In genomic region chr3:51940648-51941421, GRCh38 we compare ENCODE assay signal across 9 cellular contexts. TPM values are rescaled to one million over a fixed set of nuclear protein-coding genes. Genes with fewer than 3 reads are reported as not detected.
DNase-seq lines count a peak whose midpoint lies in the region; ATAC-seq and TF ChIP-seq lines count a peak whose summit lies in the region.
"Had no signal": no experiment of that assay in that cellular context is flagged by ENCODE, and none has a peak within 500 bp of the region (broad histone marks: within the 10 kb centered on the region; RNA-seq: fewer than 3 reads in every experiment).

No MANE protein-coding gene starts in this region.

- no peak for TF ChIP-seq RAD21 in liver (IDR thresholded peaks at IDR 0.05)

- peak overlapping the region; percentile 82 for H3K27ac Mint-ChIP-seq in activated T-cell treated with anti-CD3 and anti-CD28 coated beads, Interleukin-2, amount 50 U/mL, for 24 hours
- H3K27ac Mint-ChIP-seq in activated naive CD8-positive, alpha-beta T cell treated with anti-CD3 and anti-CD28 coated beads, Interleukin-2, amount 10 ng/mL, durations not matched to agents 7 days and 5 days, result peak overlapping the region; percentile 48

- peaks cover 5 to 30% (median 15%) of the 10 kb centered on the region in 4 donors for H3K36me3 ChIP-seq in liver (ENCODE audit: control insufficient read depth in 4 of 4, insufficient read depth in 3 of 4, low read depth in 1 of 4, low read length in 3 of 4)
- H3K36me3 ChIP-seq in thyroid gland, result peaks cover 16 to 18% of the 10 kb centered on the region in 2 donors

- peak overlapping the region; percentile 38 to 70 for H3K9ac ChIP-seq in liver (ENCODE audit: low read depth in 1 of 2, low read length in 2 of 2)

- 39% methylated on average over 11 of the region's 11 CpGs for WGBS in liver
- 45 to 49% methylated on average over 11 of the region's 11 CpGs for WGBS in thyroid gland, 2 donors

- H3K27me3 ChIP-seq in liver (ENCODE audit: control insufficient read depth in 4 of 4, insufficient read depth in 4 of 4, low read length in 3 of 4) (no peaks in the 10 kb centered on the region), thyroid gland (no peaks in the 10 kb centered on the region)

- H3K4me1 ChIP-seq in liver (ENCODE audit: control insufficient read depth in 4 of 4, insufficient read depth in 4 of 4, low read length in 3 of 4) (peaks cover 10 to 31% (median 23%) of the 10 kb centered on the region in 4 donors), thyroid gland (peaks cover 23 to 24% of the 10 kb centered on the region in 2 donors)

- peaks cover 40% of the 10 kb centered on the region for H3K4me1 Mint-ChIP-seq in activated T-cell treated with anti-CD3 and anti-CD28 coated beads, Interleukin-2, amount 50 U/mL, for 24 hours (ENCODE audit: low read depth)
- H3K4me1 Mint-ChIP-seq in activated naive CD8-positive, alpha-beta T cell treated with anti-CD3 and anti-CD28 coated beads, Interleukin-2, amount 10 ng/mL, durations not matched to agents 7 days and 5 days, result peaks cover 36% of the 10 kb centered on the region

- no peak for ATAC-seq in activated naive CD8-positive, alpha-beta T cell treated with anti-CD3 and anti-CD28 coated beads, Interleukin-2, amount 10 ng/mL, durations not matched to agents 7 days and 5 days (ENCODE audit: low read depth)
- ATAC-seq in GM21381 (IDR thresholded peaks at IDR 0.05; ENCODE audit: unreplicated experiment), result no peak

- peaks cover 61% of the 10 kb centered on the region for H3K36me3 Mint-ChIP-seq in activated T-cell treated with anti-CD3 and anti-CD28 coated beads, Interleukin-2, amount 50 U/mL, for 24 hours (ENCODE audit: low read depth)
- peaks cover 13% of the 10 kb centered on the region for H3K36me3 Mint-ChIP-seq in activated naive CD8-positive, alpha-beta T cell treated with anti-CD3 and anti-CD28 coated beads, Interleukin-2, amount 10 ng/mL, durations not matched to agents 7 days and 5 days

- TF ChIP-seq CTCF in liver (IDR thresholded peaks at IDR 0.05; ENCODE audit: low read depth, low read length, missing input control) (no peak), thyroid gland (IDR thresholded peaks at IDR 0.05) (no peak)

- H3K27ac ChIP-seq in liver (ENCODE audit: low read depth in 1 of 2, low read length in 2 of 2) (no peak overlapping the region), thyroid gland (no peak overlapping the region)

- H3K9me3 ChIP-seq in liver (ENCODE audit: control insufficient read depth in 4 of 4, low read length in 3 of 4) (no peaks in the 10 kb centered on the region), thyroid gland (no peaks in the 10 kb centered on the region)

- no peak for TF ChIP-seq POLR2A in thyroid gland (IDR thresholded peaks at IDR 0.05)

- intact Hi-C loops in thyroid gland (cut with DNase I), result loop anchor here (5.0 kb wide), 2 partner anchors 36 to 116 kb away; partner anchors contain the start of genes ABHD14A and DUSP7

- peak; percentile 21 for DNase-seq in activated T-cell treated with anti-CD3 and anti-CD28 coated beads, Interleukin-2, amount 50 U/mL, for 24 hours
- DNase-seq in activated T-cell treated with anti-CD3 and anti-CD28 coated beads for 4 hours (no peak), thyroid gland (no peak), NCI-H146 treated with DMSO at 0.1 percent for 48 hours (lab: John Stamatoyannopoulos, UW; ENCODE audit: unreplicated experiment) (no peak)
- no peak for DNase-seq in activated naive CD8-positive, alpha-beta T cell treated with anti-CD3 and anti-CD28 coated beads, Interleukin-2, amount 10 ng/mL, durations not matched to agents 7 days and 5 days
- no peak for DNase-seq in effector CD4-positive, alpha-beta T cell

- H3K4me3 ChIP-seq in liver (ENCODE audit: low read depth in 1 of 3, low read length in 3 of 3) (peak overlapping the region; percentile 79 to 94 (median 81)), thyroid gland (replicated peaks in 1 of 3) (peak overlapping the region in 2 of 3 donors; percentile 39 to 51)

- no peaks in the 10 kb centered on the region for H3K9me3 Mint-ChIP-seq in activated T-cell treated with anti-CD3 and anti-CD28 coated beads, Interleukin-2, amount 50 U/mL, for 24 hours
- H3K9me3 Mint-ChIP-seq in activated naive CD8-positive, alpha-beta T cell treated with anti-CD3 and anti-CD28 coated beads, Interleukin-2, amount 10 ng/mL, durations not matched to agents 7 days and 5 days, result no peaks in the 10 kb centered on the region

- no peaks in the 10 kb centered on the region for H3K27me3 Mint-ChIP-seq in activated T-cell treated with anti-CD3 and anti-CD28 coated beads, Interleukin-2, amount 50 U/mL, for 24 hours
- H3K27me3 Mint-ChIP-seq in activated naive CD8-positive, alpha-beta T cell treated with anti-CD3 and anti-CD28 coated beads, Interleukin-2, amount 10 ng/mL, durations not matched to agents 7 days and 5 days, result no peaks in the 10 kb centered on the region

- POLR2A ChIA-PET in activated naive CD8-positive, alpha-beta T cell treated with anti-CD3 and anti-CD28 coated beads, Interleukin-2, amount 10 ng/mL, durations not matched to agents 7 days and 5 days (lab: Charles Lee), result interaction anchor here (1.1 to 5.2 kb wide), 6 partner anchors 13 to 55 kb away, joined by 6 to 41 read pairs (median 16); partner anchors contain the start of genes ABHD14A, ABHD14B, ACY1 and PCBP4

- H3K4me3 Mint-ChIP-seq in activated T-cell treated with anti-CD3 and anti-CD28 coated beads, Interleukin-2, amount 50 U/mL, for 24 hours, result peak overlapping the region; percentile 90
- H3K4me3 Mint-ChIP-seq in activated naive CD8-positive, alpha-beta T cell treated with anti-CD3 and anti-CD28 coated beads, Interleukin-2, amount 10 ng/mL, durations not matched to agents 7 days and 5 days, result peak overlapping the region; percentile 91

TF ChIP-seq in liver, 16 proteins besides CTCF, POLR2A, EP300 and RAD21:
- TF ChIP-seq NR2F2 (IDR thresholded peaks at IDR 0.05) (no peak), RXRA (IDR thresholded peaks at IDR 0.05) (no peak), EGR1 (IDR thresholded peaks at IDR 0.05; ENCODE audit: low read depth in 2 of 2) (no peak), FOXA2 (IDR thresholded peaks at IDR 0.05) (no peak)

RNA-seq across cellular contexts. Expression of gene RRP9, which starts 0.9 kb away (rescaled TPM):
- 10 to 100 TPM; 17.7 to 19.2 TPM for total RNA-seq in activated naive CD8-positive, alpha-beta T cell treated with anti-CD3 and anti-CD28 coated beads, Interleukin-2, amount 10 ng/mL, durations not matched to agents 7 days and 5 days
- total RNA-seq in liver, result 1 to 10 TPM; 6.5 to 8.3 TPM
- 10 to 100 TPM in 1 of 2 donors, 1 to 10 TPM in 1; 7.4 to 11.0 TPM for polyA plus RNA-seq in liver
- 10 to 100 TPM in 3 of 4 donors, 1 to 10 TPM in 1; 7.3 to 14.4 (median 11.9) TPM for total RNA-seq in thyroid gland

RNA-seq across cellular contexts. Expression of gene PARP3, which starts 1.3 kb away (rescaled TPM):
- 10 to 100 TPM; 23.5 to 26.1 TPM for total RNA-seq in activated naive CD8-positive, alpha-beta T cell treated with anti-CD3 and anti-CD28 coated beads, Interleukin-2, amount 10 ng/mL, durations not matched to agents 7 days and 5 days
- 10 to 100 TPM in 1 of 2 donors, 1 to 10 TPM in 1; 1.5 to 21.4 TPM for total RNA-seq in liver
- 10 to 100 TPM in 1 of 2 donors, 1 to 10 TPM in 1; 9.3 to 16.1 TPM for polyA plus RNA-seq in liver
- total RNA-seq in thyroid gland, result 10 to 100 TPM; 32.1 to 50.8 (median 47.1) TPM

RNA-seq across cellular contexts. Expression of gene GPR62, which starts 14.3 kb away (rescaled TPM):
- total RNA-seq in activated naive CD8-positive, alpha-beta T cell treated with anti-CD3 and anti-CD28 coated beads, Interleukin-2, amount 10 ng/mL, durations not matched to agents 7 days and 5 days, result not detected
- total RNA-seq in liver (under 1 TPM in 1 of 2 donors, not detected in 1; 0.08 TPM), thyroid gland (1 to 10 TPM in 1 of 4 donors, under 1 TPM in 2, not detected in 1; 0.13 to 1.8 (median 0.56) TPM)
- polyA plus RNA-seq in liver, result under 1 TPM in 1 of 2 donors, not detected in 1; 0.07 TPM
- total RNA-seq: Daoy had no signal

RNA-seq across cellular contexts. Expression of gene PCBP4, which starts 26.4 kb away (rescaled TPM):
- 10 to 100 TPM; 17.8 to 18.2 TPM for total RNA-seq in activated naive CD8-positive, alpha-beta T cell treated with anti-CD3 and anti-CD28 coated beads, Interleukin-2, amount 10 ng/mL, durations not matched to agents 7 days and 5 days
- total RNA-seq in liver (1 to 10 TPM; 4.0 to 4.9 TPM), thyroid gland (10 to 100 TPM; 22.2 to 66.2 (median 41.1) TPM)
- 1 to 10 TPM; 2.7 to 7.9 TPM for polyA plus RNA-seq in liver

RNA-seq across cellular contexts. Expression of gene ABHD14B, which starts 33.0 kb away (rescaled TPM):
- 10 to 100 TPM; 49.6 to 54.3 TPM for total RNA-seq in activated naive CD8-positive, alpha-beta T cell treated with anti-CD3 and anti-CD28 coated beads, Interleukin-2, amount 10 ng/mL, durations not matched to agents 7 days and 5 days
- total RNA-seq in liver (10 to 100 TPM; 24.3 to 43.3 TPM), thyroid gland (10 to 100 TPM; 64.5 to 94.9 (median 87.8) TPM)
- 100 to 1,000 TPM in 1 of 2 donors, 10 to 100 TPM in 1; 90.6 to 127 TPM for polyA plus RNA-seq in liver
